Comparison of ENCODE assay signal across 18 cellular contexts in the genomic region with DNA sequence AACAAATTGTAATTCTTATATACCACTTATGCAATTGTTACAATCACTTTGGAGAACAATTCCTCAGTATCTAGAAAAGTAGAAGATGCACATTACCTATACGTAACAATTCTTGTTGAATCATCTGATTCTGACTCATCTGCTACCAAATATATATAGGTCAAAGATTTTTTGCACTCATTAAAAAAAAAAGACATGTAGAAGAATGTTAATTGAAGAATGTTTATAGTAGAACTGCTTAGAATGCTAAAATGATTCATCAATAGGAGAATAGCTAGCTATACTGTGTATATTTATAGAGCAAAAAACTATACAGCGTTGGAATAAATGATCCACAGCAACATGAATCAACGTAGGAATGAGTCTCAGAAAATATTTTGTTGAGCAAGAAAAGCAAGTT.
"Had no signal": no experiment of that assay in that cellular context is flagged by ENCODE, and none has a peak within 500 bp of the region (broad histone marks: within the 10 kb centered on the region; RNA-seq: fewer than 3 reads in every experiment).

No MANE protein-coding gene starts in this region.

- H3K27me3 ChIP-seq: brain microvascular endothelial cell, neutrophil, spleen, tibial nerve, vagina had no signal

- H3K36me3 ChIP-seq: brain microvascular endothelial cell, neutrophil, tibial nerve, vagina, WERI-Rb-1 had no signal

- DNase-seq: activated CD4-positive, alpha-beta T cell treated with anti-CD3 and anti-CD28 coated beads for 4 hours; activated CD8-positive, alpha-beta memory T cell treated with anti-CD3 and anti-CD28 coated beads for 24 hours; activated naive CD4-positive, alpha-beta T cell treated with anti-CD3 and anti-CD28 coated beads, Interleukin-2, amount 50 U/mL, for 16 hours; amniotic stem cell; brain microvascular endothelial cell; hypothalamus; naive thymus-derived CD4-positive, alpha-beta T cell; right cardiac atrium; spleen; stimulated activated CD4-positive, alpha-beta T cell treated with anti-CD3 and anti-CD28 coated beads, Interleukin-1b, Interleukin-23, amount 100 ng/mL, for 48 hours; T-cell; T1000; WERI-Rb-1 had no signal

- H3K4me3 ChIP-seq: lung, spleen, tibial nerve, vagina had no signal

- H3K27ac ChIP-seq: brain microvascular endothelial cell, neutrophil, spleen, tibial nerve, vagina, WERI-Rb-1 had no signal

- H3K4me1 ChIP-seq: tibial nerve had no signal

- ATAC-seq: naive thymus-derived CD4-positive, alpha-beta T cell; right cardiac atrium; stimulated activated memory B cell treated with anti-CD40 and anti-IgM and Interleukin-4, amounts not matched to agents 10 μg/mL and 1 μg/mL and 100 μg/mL, for 72 hours; T-cell had no signal

- H3K9me3 ChIP-seq: neutrophil, vagina had no signal
